8 cellular contexts compared by ENCODE assay signal in genomic region chrX:117053260-117053659, GRCh38.
"Had no signal": no experiment of that assay in that cellular context is flagged by ENCODE, and none has a peak within 500 bp of the region (broad histone marks: within the 10 kb centered on the region; RNA-seq: fewer than 3 reads in every experiment).

No MANE protein-coding gene starts in this region.

- DNase-seq: GM23248, GOT3, H7, HFFc6, KG1 had no signal

- H2AFZ ChIP-seq: GM23248 had no signal

- ATAC-seq: HCT116 had no signal

- H3K27ac ChIP-seq: GM23248, HL-60 had no signal

- H3K9ac ChIP-seq: GM23248 had no signal

- H3K4me3 ChIP-seq: GM23248, HAP-1 had no signal

- H3K9me3 ChIP-seq: HAP-1 had no signal

- H3K4me1 ChIP-seq: HAP-1 had no signal

- H3K36me3 ChIP-seq: HAP-1 had no signal
